Comparison of ENCODE assay signal across 14 cellular contexts in genomic region chr17:2436516-2436915, GRCh38. TPM values are rescaled to one million over a fixed set of nuclear protein-coding genes. Genes with fewer than 3 reads are reported as not detected.
DNase-seq lines count a peak whose midpoint lies in the region; ATAC-seq, FAIRE-seq and TF ChIP-seq lines count a peak whose summit lies in the region.
"Had no signal": no experiment of that assay in that cellular context is flagged by ENCODE, and none has a peak within 500 bp of the region (broad histone marks: within the 10 kb centered on the region; RNA-seq: fewer than 3 reads in every experiment).

No MANE protein-coding gene starts in this region.

- no peaks in the 10 kb centered on the region for H3K9me3 Mint-ChIP-seq in activated naive CD4-positive, alpha-beta T cell treated with anti-CD3 and anti-CD28 coated beads, Interleukin-2, amount 50 U/mL, for 72 hours
- H3K9me3 Mint-ChIP-seq in activated naive CD4-positive, alpha-beta T cell treated with anti-CD3 and anti-CD28 coated beads for 36 hours = no peaks in the 10 kb centered on the region
- H3K9me3 Mint-ChIP-seq in type B pancreatic cell = no peaks in the 10 kb centered on the region
- peaks cover 3% of the 10 kb centered on the region for H3K9me3 Mint-ChIP-seq in stimulated activated memory B cell treated with anti-CD40 and anti-IgM and Interleukin-4, amounts not matched to agents 10 μg/mL and 1 μg/mL and 100 μg/mL, for 72 hours
- H3K9me3 Mint-ChIP-seq: mesothelial cell of epicardium had no signal

- no peak for FAIRE-seq in RCC 7860 (lab: Jason Lieb, UNC)
- FAIRE-seq: A549 had no signal

- intact Hi-C loops in activated naive CD4-positive, alpha-beta T cell treated with anti-CD3 and anti-CD28 coated beads for 36 hours (cut with micrococcal nuclease) = no loop called here
- intact Hi-C loops in dorsolateral prefrontal cortex (cut with DNase I) = no loop called here

- H3K27ac ChIP-seq in dorsolateral prefrontal cortex = peak overlapping the region in 52 of 59 donors; percentile 35 to 91 (median 79)
- H3K27ac ChIP-seq: A549, colonic mucosa had no signal

- H3K27me3 ChIP-seq in dorsolateral prefrontal cortex = no peaks in the 10 kb centered on the region
- H3K27me3 ChIP-seq: colonic mucosa had no signal

- H3K4me1 Mint-ChIP-seq in activated naive CD4-positive, alpha-beta T cell treated with anti-CD3 and anti-CD28 coated beads for 36 hours (ENCODE audit: low read depth) = peaks cover 4% of the 10 kb centered on the region
- peaks cover 20% of the 10 kb centered on the region for H3K4me1 Mint-ChIP-seq in type B pancreatic cell (ENCODE audit: unreplicated experiment)
- no peaks in the 10 kb centered on the region for H3K4me1 Mint-ChIP-seq in stimulated activated memory B cell treated with anti-CD40 and anti-IgM and Interleukin-4, amounts not matched to agents 10 μg/mL and 1 μg/mL and 100 μg/mL, for 72 hours

- CTCF ChIA-PET in activated naive CD4-positive, alpha-beta T cell treated with anti-CD3 and anti-CD28 coated beads for 36 hours (lab: Charles Lee) = interaction anchor here (0.8 to 3.4 kb wide), 3 partner anchors 12 to 54 kb away, joined by 3 to 13 read pairs (median 4); no protein-coding TSS in a partner anchor

- peak overlapping the region; percentile 64 to 66 for H3K27ac Mint-ChIP-seq in activated naive CD4-positive, alpha-beta T cell treated with anti-CD3 and anti-CD28 coated beads, Interleukin-2, amount 50 U/mL, for 72 hours
- H3K27ac Mint-ChIP-seq in activated naive CD4-positive, alpha-beta T cell treated with anti-CD3 and anti-CD28 coated beads for 36 hours = no peak overlapping the region
- peak overlapping the region; percentile 93 for H3K27ac Mint-ChIP-seq in type B pancreatic cell
- H3K27ac Mint-ChIP-seq in stimulated activated memory B cell treated with anti-CD40 and anti-IgM and Interleukin-4, amounts not matched to agents 10 μg/mL and 1 μg/mL and 100 μg/mL, for 72 hours = no peak overlapping the region
- H3K27ac Mint-ChIP-seq: mesothelial cell of epicardium had no signal

- H3K27me3 Mint-ChIP-seq in activated naive CD4-positive, alpha-beta T cell treated with anti-CD3 and anti-CD28 coated beads for 36 hours (ENCODE audit: low read depth) = no peaks in the 10 kb centered on the region
- H3K27me3 Mint-ChIP-seq in type B pancreatic cell = no peaks in the 10 kb centered on the region
- no peaks in the 10 kb centered on the region for H3K27me3 Mint-ChIP-seq in stimulated activated memory B cell treated with anti-CD40 and anti-IgM and Interleukin-4, amounts not matched to agents 10 μg/mL and 1 μg/mL and 100 μg/mL, for 72 hours

- DNase-seq in activated naive CD4-positive, alpha-beta T cell treated with anti-CD3 and anti-CD28 coated beads, Interleukin-2, amount 50 U/mL, for 72 hours (ENCODE audit: low spot score in 2 of 2) = no peak
- no peak for DNase-seq in activated naive CD4-positive, alpha-beta T cell treated with anti-CD3 and anti-CD28 coated beads for 36 hours
- DNase-seq in NCI-H2196 treated with DMSO at 0.1 percent for 48 hours (lab: John Stamatoyannopoulos, UW; ENCODE audit: unreplicated experiment) (peak; percentile 45), dorsolateral prefrontal cortex (no peak), type B pancreatic cell (ENCODE audit: extremely low spot score, unreplicated experiment) (no peak), RCC 7860 (ENCODE audit: low spot score) (no peak)
- DNase-seq: Caco-2, colonic mucosa, trophoblast cell had no signal

- ATAC-seq in activated naive CD4-positive, alpha-beta T cell treated with anti-CD3 and anti-CD28 coated beads, Interleukin-2, amount 50 U/mL, for 72 hours = no peak
- ATAC-seq in GM18873 (IDR thresholded peaks at IDR 0.05; ENCODE audit: low FRiP score, unreplicated experiment) = no peak
- ATAC-seq in stimulated activated memory B cell treated with anti-CD40 and anti-IgM and Interleukin-4, amounts not matched to agents 10 μg/mL and 1 μg/mL and 100 μg/mL, for 72 hours = no peak
- ATAC-seq: A549, Right ventricle myocardium inferior had no signal

- H3K4me3 ChIP-seq in dorsolateral prefrontal cortex = no peak overlapping the region
- H3K4me3 ChIP-seq: A549, colonic mucosa had no signal

- no peak overlapping the region for H3K4me3 Mint-ChIP-seq in activated naive CD4-positive, alpha-beta T cell treated with anti-CD3 and anti-CD28 coated beads for 36 hours
- peak overlapping the region; percentile 9 for H3K4me3 Mint-ChIP-seq in type B pancreatic cell
- no peak overlapping the region for H3K4me3 Mint-ChIP-seq in stimulated activated memory B cell treated with anti-CD40 and anti-IgM and Interleukin-4, amounts not matched to agents 10 μg/mL and 1 μg/mL and 100 μg/mL, for 72 hours
- H3K4me3 Mint-ChIP-seq: mesothelial cell of epicardium had no signal

- no peak for TF ChIP-seq CTCF in dorsolateral prefrontal cortex (IDR thresholded peaks at IDR 0.05 in 54 of 56, conservative IDR thresholded peaks at IDR 0.05 in 2 of 56; ENCODE audit: low read depth in 1 of 56, partially characterized antibody in 56 of 56)
- TF ChIP-seq CTCF in type B pancreatic cell (conservative IDR thresholded peaks at IDR 0.05) = no peak

- peaks cover 0 to 13% of the 10 kb centered on the region in 2 donors for H3K36me3 Mint-ChIP-seq in activated naive CD4-positive, alpha-beta T cell treated with anti-CD3 and anti-CD28 coated beads, Interleukin-2, amount 50 U/mL, for 72 hours
- peaks cover 35% of the 10 kb centered on the region for H3K36me3 Mint-ChIP-seq in activated naive CD4-positive, alpha-beta T cell treated with anti-CD3 and anti-CD28 coated beads for 36 hours (ENCODE audit: low read depth)
- peaks cover 25% of the 10 kb centered on the region for H3K36me3 Mint-ChIP-seq in type B pancreatic cell
- H3K36me3 Mint-ChIP-seq in stimulated activated memory B cell treated with anti-CD40 and anti-IgM and Interleukin-4, amounts not matched to agents 10 μg/mL and 1 μg/mL and 100 μg/mL, for 72 hours = peaks cover 72% of the 10 kb centered on the region

RNA-seq across cellular contexts. Expression of gene MNT, which starts 35.7 kb away (rescaled TPM):
- total RNA-seq in activated naive CD4-positive, alpha-beta T cell treated with anti-CD3 and anti-CD28 coated beads, Interleukin-2, amount 50 U/mL, for 72 hours = 10 to 100 TPM; 23.4 to 31.9 TPM
- 10 to 100 TPM; 13.1 to 17.0 TPM for total RNA-seq in activated naive CD4-positive, alpha-beta T cell treated with anti-CD3 and anti-CD28 coated beads for 36 hours
- total RNA-seq in dorsolateral prefrontal cortex (10 to 100 TPM; 32.2 to 70.3 (median 43.0) TPM), type B pancreatic cell (ENCODE audit: low replicate concordance) (26.9 and 32.9 TPM in 2 replicates)

Comparison
In these comparisons a context has a peak if more than half of its experiments do, and no peak if none do; other contexts are left out.
1. H3K27ac Mint-ChIP-seq: peak in activated naive CD4-positive, alpha-beta T cell treated with anti-CD3 and anti-CD28 coated beads, Interleukin-2, amount 50 U/mL, for 72 hours (2 of 2) and type B pancreatic cell (single experiment); none in activated naive CD4-positive, alpha-beta T cell treated with anti-CD3 and anti-CD28 coated beads for 36 hours (single experiment) and stimulated activated memory B cell treated with anti-CD40 and anti-IgM and Interleukin-4, amounts not matched to agents 10 μg/mL and 1 μg/mL and 100 μg/mL, for 72 hours (single experiment).